In the genomic region with DNA sequence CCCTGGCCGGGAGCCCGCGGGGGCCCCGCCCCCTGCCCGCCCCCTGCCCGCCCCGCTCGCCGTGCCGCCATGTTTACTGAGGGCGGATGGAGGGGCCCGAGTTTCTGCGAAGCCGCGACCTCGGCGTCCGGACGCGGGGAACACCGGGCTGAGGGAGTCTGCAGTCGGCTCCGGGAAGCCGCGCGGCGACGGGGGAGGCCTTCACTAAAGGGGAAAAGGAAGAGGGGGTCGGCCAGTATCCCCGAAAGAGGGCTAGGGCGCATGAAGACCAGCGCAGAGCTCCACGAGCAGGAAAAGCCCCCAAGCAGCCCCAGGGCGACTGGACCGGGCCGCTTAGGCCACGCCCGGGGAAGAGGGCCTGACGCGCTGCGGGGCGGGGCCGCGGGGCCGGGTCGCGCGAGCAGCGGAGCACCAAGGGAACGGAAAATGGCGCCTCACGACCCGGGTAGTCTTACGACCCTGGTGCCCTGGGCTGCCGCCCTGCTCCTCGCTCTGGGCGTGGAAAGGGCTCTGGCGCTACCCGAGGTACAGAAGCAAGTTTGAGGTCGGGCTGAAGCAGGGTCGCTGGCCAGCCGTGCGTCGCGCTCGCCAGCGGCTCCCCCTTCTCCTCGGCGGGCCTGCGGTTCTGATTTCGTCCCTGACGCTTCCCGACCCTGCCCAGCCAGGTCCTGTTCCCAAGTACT, we compare ENCODE assay signal across 8 cellular contexts. TPM values are rescaled to one million over a fixed set of nuclear protein-coding genes. Genes with fewer than 3 reads are reported as not detected.
DNase-seq lines count a peak whose midpoint lies in the region; ATAC-seq and TF ChIP-seq lines count a peak whose summit lies in the region.

A gene with protein sequence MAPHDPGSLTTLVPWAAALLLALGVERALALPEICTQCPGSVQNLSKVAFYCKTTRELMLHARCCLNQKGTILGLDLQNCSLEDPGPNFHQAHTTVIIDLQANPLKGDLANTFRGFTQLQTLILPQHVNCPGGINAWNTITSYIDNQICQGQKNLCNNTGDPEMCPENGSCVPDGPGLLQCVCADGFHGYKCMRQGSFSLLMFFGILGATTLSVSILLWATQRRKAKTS (plus strand): TSS at position 99 of the 683 bp plus-strand sequence. CDS start 328 bp downstream, at position 427.
TSS of gene SLC5A6 (minus strand) at position 326 of the 683 bp plus-strand sequence. CDS start 4,618 bp downstream, outside the sequence.

- H3K4me3 ChIP-seq in epithelial cell of esophagus (ENCODE audit: low read length), result peak within 1 kb of the TSS; percentile 85
- peak within 1 kb of the TSS; percentile 54 for H3K4me3 ChIP-seq in mucosa of descending colon

- no peak for TF ChIP-seq EP300 in Ishikawa (IDR thresholded peaks at IDR 0.05; ENCODE audit: borderline replicate concordance)

- no peaks in the 10 kb centered on the region for H3K9me3 ChIP-seq in mucosa of descending colon

- peaks cover 30% of the 10 kb centered on the region for H3K4me1 ChIP-seq in mucosa of descending colon (ENCODE audit: low read depth)

- TF ChIP-seq CTCF in epithelial cell of esophagus (IDR thresholded peaks at IDR 0.05; ENCODE audit: insufficient read depth, low read depth, low read length, missing control alignments) (no peak), mucosa of descending colon (IDR thresholded peaks at IDR 0.05) (no peak)

- DNase-seq in DMS153 (lab: John Stamatoyannopoulos, UW) (peak; percentile 67), OCI-M1 (lab: John Stamatoyannopoulos, UW) (peak; percentile 93), activated T-cell treated with anti-CD3 and anti-CD28 coated beads for 4 hours (peak; percentile 80), epithelial cell of esophagus (ENCODE audit: low read depth) (peak; percentile 90), mucosa of descending colon (peak; percentile 92 to 93 (median 92))
- peak; percentile 74 to 82 for DNase-seq in stimulated activated CD8-positive, alpha-beta memory T cell treated with anti-CD3 and anti-CD28 coated beads, Interleukin-4, amount 100 ng/mL, for 1 hour (ENCODE audit: low read depth in 2 of 2, low spot score in 1 of 2)

- no peaks in the 10 kb centered on the region for H3K36me3 ChIP-seq in mucosa of descending colon (ENCODE audit: low read depth)

- no peak for TF ChIP-seq RAD21 in Ishikawa (IDR thresholded peaks at IDR 0.05; ENCODE audit: low read depth)

- intact Hi-C loops in mucosa of descending colon (cut with DNase I, micrococcal nuclease), result loop anchor here in 1 of 2 donors (10.0 kb wide), 1 partner anchor 117 kb away; no protein-coding TSS in a partner anchor

- ATAC-seq in GM21619 (IDR thresholded peaks at IDR 0.05; ENCODE audit: unreplicated experiment) (peak; percentile 82), mucosa of descending colon (peak; percentile 95)

TF ChIP-seq in Ishikawa, 13 proteins besides CTCF, POLR2A, EP300 and RAD21:
- TF ChIP-seq FOXM1 (IDR thresholded peaks at IDR 0.05; ENCODE audit: borderline replicate concordance, low read depth), result no peak
- peak; percentile 32; the same call in 1 of the 2 replicates for TF ChIP-seq TCF12 (IDR thresholded peaks at IDR 0.05; ENCODE audit: low read depth)
- TF ChIP-seq ZBTB7A (IDR thresholded peaks at IDR 0.05; ENCODE audit: low read depth), result 0 out of 2 replicates have a peak, but pooled peaks have one; percentile 31
- 0 out of 2 replicates have a peak, but pooled peaks have one; percentile 20 for TF ChIP-seq TEAD4 (IDR thresholded peaks at IDR 0.05)
- peak; percentile 35; the same call in 1 of the 2 replicates for TF ChIP-seq CREB1 (IDR thresholded peaks at IDR 0.05; ENCODE audit: low read depth)
- TF ChIP-seq TAF1 (IDR thresholded peaks at IDR 0.05; ENCODE audit: low read depth), result peak; percentile 98
- peak; percentile 89 for TF ChIP-seq YY1 (IDR thresholded peaks at IDR 0.05; ENCODE audit: low read depth)
- TF ChIP-seq MAX (IDR thresholded peaks at IDR 0.05), result peak; percentile 26
- TF ChIP-seq CEBPB (IDR thresholded peaks at IDR 0.05), result no peak

RNA-seq across cellular contexts. Expression of the first gene that starts in this region (rescaled TPM):
- total RNA-seq in mucosa of descending colon, result 10 to 100 TPM; 82.0 to 88.8 (median 85.2) TPM

RNA-seq across cellular contexts. Expression of gene SLC5A6, which starts in this region (rescaled TPM):
- 10 to 100 TPM; 27.7 to 34.8 (median 30.0) TPM for total RNA-seq in mucosa of descending colon

Comparison
In these comparisons a context has a peak if more than half of its experiments do, and no peak if none do; other contexts are left out.
1. Peak in every context shown above with its lines: DNase-seq, ATAC-seq and H3K4me3 ChIP-seq.